Comparison of ENCODE assay signal across 17 cellular contexts in genomic region chr15:98980899-98981228, GRCh38. TPM values are rescaled to one million over a fixed set of nuclear protein-coding genes. Genes with fewer than 3 reads are reported as not detected.
"Had no signal": no experiment of that assay in that cellular context is flagged by ENCODE, and none has a peak within 500 bp of the region (broad histone marks: within the 10 kb centered on the region; RNA-seq: fewer than 3 reads in every experiment).

No MANE protein-coding gene starts in this region.

- H3K9me3 ChIP-seq: esophagus muscularis mucosa, suprapubic skin, upper lobe of right lung had no signal

- H3K36me3 ChIP-seq: ascending aorta, esophagus muscularis mucosa, suprapubic skin, upper lobe of right lung, WERI-Rb-1 had no signal

- ATAC-seq: activated CD4-positive, alpha-beta T cell treated with anti-CD3 and anti-CD28 coated beads for 36 hours; activated naive CD8-positive, alpha-beta T cell treated with anti-CD3 and anti-CD28 coated beads, Interleukin-2, amount 50 U/mL, for 24 hours; natural killer cell treated with Interleukin-12 subunit alpha and Interleukin-12 subunit beta and Interleukin-15 and Interleukin-18, amount 100 ng/mL, for 72 hours; stimulated activated naive CD8-positive, alpha-beta T cell treated with anti-CD3 and anti-CD28 coated beads, Interleukin-15, Interleukin-2, amounts not matched to agents 100 U/mL and 50 U/mL, for 24 hours had no signal

- DNase-seq: activated CD4-positive, alpha-beta memory T cell treated with anti-CD3 and anti-CD28 coated beads, Interleukin-2, amount 10 ng/mL, durations not matched to agents 7 days and 5 days; activated CD4-positive, alpha-beta T cell treated with anti-CD3 and anti-CD28 coated beads for 36 hours; activated naive CD4-positive, alpha-beta T cell treated with Interleukin-2 at 50 U/mL for 16 hours; activated naive CD8-positive, alpha-beta T cell treated with anti-CD3 and anti-CD28 coated beads, Interleukin-2, amount 50 U/mL, for 24 hours; stimulated activated CD4-positive, alpha-beta T cell treated with anti-CD3 and anti-CD28 coated beads, Interleukin-4, amount 100 ng/mL, for 1 hour; stimulated activated CD8-positive, alpha-beta memory T cell treated with anti-CD3 and anti-CD28 coated beads, Interleukin-4, amount 100 ng/mL, for 48 hours; stimulated activated naive CD8-positive, alpha-beta T cell treated with anti-CD3 and anti-CD28 coated beads, Interleukin-15, Interleukin-2, amounts not matched to agents 100 U/mL and 50 U/mL, for 24 hours; upper lobe of right lung; WERI-Rb-1 had no signal

- H3K27me3 ChIP-seq: ascending aorta, esophagus muscularis mucosa, suprapubic skin, upper lobe of right lung had no signal

- H3K4me3 ChIP-seq: ascending aorta, esophagus muscularis mucosa, suprapubic skin, upper lobe of right lung had no signal

- H3K27ac ChIP-seq: esophagus muscularis mucosa, suprapubic skin, upper lobe of right lung, WERI-Rb-1 had no signal

RNA-seq across cellular contexts. Expression of gene PGPEP1L, which starts 26.7 kb away (rescaled TPM):
- total RNA-seq: activated CD4-positive, alpha-beta memory T cell treated with anti-CD3 and anti-CD28 coated beads, Interleukin-2, amount 10 ng/mL, durations not matched to agents 7 days and 5 days; activated CD4-positive, alpha-beta T cell treated with anti-CD3 and anti-CD28 coated beads for 36 hours; ascending aorta; bronchial epithelial cell; fibroblast of villous mesenchyme; natural killer cell treated with Interleukin-12 subunit alpha and Interleukin-12 subunit beta and Interleukin-15 and Interleukin-18, amount 100 ng/mL, for 72 hours; omental fat pad; pulmonary artery endothelial cell; suprapubic skin; upper lobe of right lung had no signal
